In the genomic region with DNA sequence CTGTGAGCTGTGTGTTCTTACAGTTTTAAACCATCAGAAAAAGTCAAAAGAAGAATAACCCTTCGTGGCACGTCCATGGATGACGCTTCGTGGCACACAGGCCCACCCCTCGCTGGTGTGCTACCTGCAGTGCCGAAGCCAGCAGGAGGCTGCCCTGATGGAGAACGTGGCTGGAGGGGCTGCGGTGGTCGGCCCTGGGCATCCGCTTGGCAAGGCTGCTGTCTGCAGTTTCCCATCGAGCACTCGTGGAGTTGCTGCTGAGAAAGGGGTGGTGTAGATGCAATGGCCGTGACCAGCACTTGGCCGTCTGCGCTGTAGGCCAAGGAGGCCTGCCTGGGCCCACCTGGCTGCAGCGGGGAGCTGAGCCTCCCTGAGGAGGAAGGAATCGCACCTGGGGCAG, we compare ENCODE assay signal across 7 cellular contexts. TPM values are rescaled to one million over a fixed set of nuclear protein-coding genes. Genes with fewer than 3 reads are reported as not detected.
"Had no signal": no experiment of that assay in that cellular context is flagged by ENCODE, and none has a peak within 500 bp of the region (broad histone marks: within the 10 kb centered on the region; RNA-seq: fewer than 3 reads in every experiment).

No MANE protein-coding gene starts in this region.

- H3K4me3 Mint-ChIP-seq: GM23338, H9 had no signal

- H3K4me2 ChIP-seq: GM23338 had no signal

- H3K36me3 Mint-ChIP-seq: IgD-negative memory B cell had no signal

- H3K4me3 ChIP-seq: GM23338 had no signal

- H3K27ac ChIP-seq: HL-60 had no signal

- DNase-seq: H9, HCEC 1CT had no signal

- H3K27ac Mint-ChIP-seq: GM23338, H9, IgD-negative memory B cell had no signal

- H2AFZ ChIP-seq: GM23338 had no signal

- H3K9me3 Mint-ChIP-seq: GM23338, H9, IgD-negative memory B cell had no signal

- ATAC-seq: GM23338, HepG2 had no signal

RNA-seq across cellular contexts. Expression of a gene that starts 3.2 kb away (rescaled TPM):
- total RNA-seq: HepG2, HT1080 had no signal
- polyA plus RNA-seq: HepG2, IgD-negative memory B cell had no signal
